ENCODE assay signal across 9 cellular contexts in genomic region chr18:47586418-47586817, GRCh38.
"Had no signal": no experiment of that assay in that cellular context is flagged by ENCODE, and none has a peak within 500 bp of the region (broad histone marks: within the 10 kb centered on the region; RNA-seq: fewer than 3 reads in every experiment).

No MANE protein-coding gene starts in this region.

- H3K9ac ChIP-seq: GM23248 had no signal

- H3K4me3 ChIP-seq: GM23248, GM23338, HAP-1 had no signal

- ATAC-seq: HCT116 had no signal

- H3K4me3 Mint-ChIP-seq: GM23338, H9, HFFc6 had no signal

- DNase-seq: GM23248, GOT3, H7, H9, HCEC 1CT, HFFc6 had no signal

- H3K9me3 ChIP-seq: HAP-1 had no signal

- H3K9me3 Mint-ChIP-seq: GM23338, H9 had no signal

- H3K27ac ChIP-seq: GM23248 had no signal

- H3K4me2 ChIP-seq: GM23338 had no signal

- H3K36me3 ChIP-seq: HAP-1 had no signal

- H2AFZ ChIP-seq: GM23248, GM23338 had no signal

- H3K27ac Mint-ChIP-seq: GM23338, H9, HFFc6 had no signal
